Comparison of ENCODE assay signal across 32 cellular contexts in genomic region chr12:80193900-80194299, GRCh38.
"Had no signal": no experiment of that assay in that cellular context is flagged by ENCODE, and none has a peak within 500 bp of the region (broad histone marks: within the 10 kb centered on the region; RNA-seq: fewer than 3 reads in every experiment).

No MANE protein-coding gene starts in this region.

- H3K9me3 ChIP-seq: ascending aorta, colonic mucosa, heart left ventricle, lower lobe of right lung, mucosa of descending colon, pancreas, prostate gland, tibial nerve had no signal

- H3K36me3 ChIP-seq: ascending aorta, cardiac muscle cell, colonic mucosa, heart left ventricle, lower lobe of right lung, pancreas, prostate gland, tibial nerve, WERI-Rb-1 had no signal

- H3K27ac ChIP-seq: cardiac muscle cell, colonic mucosa, foreskin keratinocyte, lower lobe of right lung, pancreas, prostate gland, WERI-Rb-1 had no signal

- H3K27me3 ChIP-seq: ascending aorta, cardiac muscle cell, colonic mucosa, dorsolateral prefrontal cortex, foreskin keratinocyte, heart left ventricle, pancreas, tibial nerve had no signal

- ATAC-seq: activated CD4-positive, CD25-positive, alpha-beta regulatory T cell treated with anti-CD3 and anti-CD28 coated beads, Interleukin-2, amount 50 U/mL, for 24 hours; foreskin keratinocyte; lower lobe of right lung; mucosa of descending colon; natural killer cell treated with Interleukin-12 subunit alpha and Interleukin-12 subunit beta and Interleukin-15 and Interleukin-18, amount 100 ng/mL, for 72 hours; pancreas had no signal

- H3K4me1 ChIP-seq: colonic mucosa, lower lobe of right lung, pancreas, prostate gland had no signal

- DNase-seq: activated CD4-positive, alpha-beta T cell treated with anti-CD3 and anti-CD28 coated beads for 48 hours; activated CD4-positive, alpha-beta T cell treated with anti-CD3 and anti-CD28 coated beads, Interleukin-2, amount 50 U/mL, for 48 hours; activated CD8-positive, alpha-beta memory T cell treated with anti-CD3 and anti-CD28 coated beads, Interleukin-2, amount 50 U/mL, for 4 hours; activated gamma-delta T cell; activated naive CD4-positive, alpha-beta T cell treated with anti-CD3 and anti-CD28 coated beads, Interleukin-2, amount 10 ng/mL, durations not matched to agents 7 days and 5 days; activated naive CD8-positive, alpha-beta T cell treated with anti-CD3 and anti-CD28 coated beads, Interleukin-2, amount 10 ng/mL, durations not matched to agents 7 days and 5 days; activated T-cell treated with anti-CD3 and anti-CD28 coated beads, Interleukin-2, amount 50 U/mL, for 24 hours; cerebellar nuclear complex; colonic mucosa; dorsolateral prefrontal cortex; effector memory CD4-positive, alpha-beta T cell; foreskin keratinocyte; hypothalamus; immature natural killer cell; lower lobe of right lung; mesendoderm; mucosa of descending colon; pancreas; retina; stimulated activated CD4-positive, alpha-beta T cell treated with anti-CD3 and anti-CD28 coated beads, Interleukin-15, amount 100 ng/mL, for 24 hours; stimulated activated CD4-positive, alpha-beta T cell treated with anti-CD3 and anti-CD28 coated beads, Interleukin-2, amount 100 ng/mL, for 24 hours; stimulated activated naive CD4-positive, alpha-beta T cell treated with Interleukin-2 at 50 U/mL for 16 hours; SW 1271; T-helper 9 cell; WERI-Rb-1 had no signal

- H3K4me3 ChIP-seq: ascending aorta, cardiac muscle cell, colonic mucosa, dorsolateral prefrontal cortex, heart left ventricle, lower lobe of right lung, mucosa of descending colon, pancreas, prostate gland, tibial nerve had no signal
